32 cellular contexts compared by ENCODE assay signal in the genomic region with DNA sequence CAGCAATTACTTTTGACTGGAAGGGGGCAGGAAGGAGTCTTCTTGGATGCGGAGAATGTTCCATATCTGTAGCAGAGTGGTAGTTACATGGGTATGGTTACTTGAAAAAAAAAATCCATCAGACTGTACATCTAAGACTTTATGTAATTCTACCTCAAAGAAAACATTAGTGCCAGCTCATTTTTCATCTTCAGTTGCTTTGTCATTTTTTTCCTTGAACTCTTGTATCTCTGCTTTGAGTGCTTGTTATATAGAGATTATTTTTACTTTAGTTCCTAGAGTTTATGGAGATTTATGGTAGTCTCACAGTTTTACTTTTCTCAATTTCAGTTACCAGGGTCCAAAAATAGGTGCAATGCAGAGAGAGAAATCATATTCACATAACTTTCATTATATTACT.
"Had no signal": no experiment of that assay in that cellular context is flagged by ENCODE, and none has a peak within 500 bp of the region (broad histone marks: within the 10 kb centered on the region; RNA-seq: fewer than 3 reads in every experiment).

No MANE protein-coding gene starts in this region.

- H3K4me1 ChIP-seq: adrenal gland, ascending aorta, body of pancreas, breast epithelium had no signal

- FAIRE-seq: astrocyte, bronchial epithelial cell had no signal

- H3K27ac ChIP-seq: adrenal gland, ascending aorta, body of pancreas, brain microvascular endothelial cell, breast epithelium, cardiac muscle cell had no signal

- H3K4me3 ChIP-seq: adrenal gland, ascending aorta, body of pancreas, breast epithelium, cardiac muscle cell had no signal

- H3K36me3 ChIP-seq: adrenal gland, ascending aorta, brain microvascular endothelial cell, breast epithelium, cardiac muscle cell had no signal

- H3K9me3 ChIP-seq: adrenal gland, ascending aorta, body of pancreas, breast epithelium had no signal

- DNase-seq: activated effector memory CD4-positive, alpha-beta T cell treated with anti-CD3 and anti-CD28 coated beads, Interleukin-2, amount 50 U/mL, for 16 hours; activated effector memory CD4-positive, alpha-beta T cell treated with Interleukin-2 at 50 U/mL for 16 hours; activated gamma-delta T cell; activated gamma-delta T cell treated with Interleukin-2 at 50 U/mL for 16 hours; activated naive CD4-positive, alpha-beta T cell; activated naive CD4-positive, alpha-beta T cell treated with anti-CD3 and anti-CD28 coated beads for 36 hours; activated naive CD4-positive, alpha-beta T cell treated with anti-CD3 and anti-CD28 coated beads, Interleukin-2, amount 10 ng/mL, durations not matched to agents 7 days and 5 days; activated naive CD4-positive, alpha-beta T cell treated with anti-CD3 and anti-CD28 coated beads, Interleukin-2, amount 50 U/mL, for 16 hours; activated naive CD4-positive, alpha-beta T cell treated with Interleukin-2 at 50 U/mL for 16 hours; activated naive CD8-positive, alpha-beta T cell treated with anti-CD3 and anti-CD28 coated beads for 36 hours; activated naive CD8-positive, alpha-beta T cell treated with anti-CD3 and anti-CD28 coated beads, Interleukin-2, amount 10 ng/mL, durations not matched to agents 7 days and 5 days; activated naive CD8-positive, alpha-beta T cell treated with anti-CD3 and anti-CD28 coated beads, Interleukin-2, amount 50 U/mL, for 24 hours; activated T-cell treated with anti-CD3 and anti-CD28 coated beads, Interleukin-2, amount 50 U/mL, for 4 hours; activated T-cell treated with anti-CD3 and anti-CD28 coated beads, Interleukin-2, amount 50 U/mL, for 48 hours; activated T-cell treated with anti-CD3 and anti-CD28 coated beads, Interleukin-2, amount 50 U/mL, for 72 hours; adrenal gland; amniotic stem cell; amygdala; anterior cingulate cortex; aorta; body of pancreas; brain microvascular endothelial cell; caudate nucleus; central memory CD4-positive, alpha-beta T cell; cerebellar nuclear complex had no signal

- H3K27me3 ChIP-seq: adrenal gland, ascending aorta, body of pancreas, brain microvascular endothelial cell, breast epithelium had no signal

- ATAC-seq: activated naive CD4-positive, alpha-beta T cell treated with anti-CD3 and anti-CD28 coated beads, Interleukin-2, amount 50 U/mL, for 72 hours; activated naive CD8-positive, alpha-beta T cell treated with anti-CD3 and anti-CD28 coated beads, Interleukin-2, amount 50 U/mL, for 24 hours; activated T-cell treated with anti-CD3 and anti-CD28 coated beads, Interleukin-2, amount 50 U/mL, for 4 hours; activated T-cell treated with anti-CD3 and anti-CD28 coated beads, Interleukin-2, amount 50 U/mL, for 72 hours; activated T-helper 17 cell treated with anti-CD3 and anti-CD28 coated beads, Interleukin-2, amount 50 U/mL, for 72 hours; body of pancreas had no signal
